Comparison of ENCODE assay signal across 8 cellular contexts in the genomic region with DNA sequence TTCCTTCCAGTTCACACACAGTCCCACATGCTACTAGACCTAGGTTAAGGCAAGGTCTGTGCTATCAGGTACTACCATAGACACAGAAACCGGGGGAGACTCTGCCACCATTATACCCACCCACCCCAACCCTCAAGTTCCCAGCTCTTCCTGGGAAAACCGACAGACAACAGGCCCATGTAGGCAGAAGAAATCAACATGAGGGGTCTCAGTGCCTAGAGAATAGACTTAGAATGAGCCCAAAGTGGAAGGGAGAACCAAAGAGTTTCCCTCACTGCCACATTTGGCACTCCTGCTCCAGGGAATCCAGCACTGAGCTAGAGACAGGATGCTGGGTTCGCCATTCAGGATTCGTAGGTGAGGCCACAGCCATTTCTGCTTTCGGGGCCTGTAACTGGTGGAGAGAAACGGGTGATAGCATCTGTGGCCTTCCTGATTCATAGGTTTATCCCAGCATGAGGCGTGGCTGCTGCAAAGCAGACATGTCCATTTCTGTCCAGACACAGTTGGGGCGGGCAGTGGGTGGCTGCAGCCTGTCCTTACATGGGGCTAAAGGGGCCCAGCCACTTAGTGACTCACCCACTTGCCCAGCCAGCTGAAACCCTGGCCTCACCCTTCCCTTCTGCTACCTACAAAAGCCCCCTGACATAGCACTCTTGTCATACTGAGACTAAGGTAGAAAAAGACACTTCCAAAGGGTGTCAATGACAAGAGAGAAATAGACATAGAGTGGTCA.
DNase-seq lines count a peak whose midpoint lies in the region; ATAC-seq lines count a peak whose summit lies in the region.

No MANE protein-coding gene starts in this region.

- no peaks in the 10 kb centered on the region for H3K9me3 Mint-ChIP-seq in activated T-cell treated with anti-CD3 and anti-CD28 coated beads, Interleukin-2, amount 50 U/mL, for 72 hours

- DNase-seq in activated T-cell treated with anti-CD3 and anti-CD28 coated beads, Interleukin-2, amount 50 U/mL, for 72 hours = peak; percentile 52 to 53
- peak; percentile 78 to 81 for DNase-seq in lung microvascular endothelial cell (ENCODE audit: low read depth in 2 of 2)
- DNase-seq in NCI-H524 treated with DMSO at 0.1 percent for 48 hours (lab: John Stamatoyannopoulos, UW) = no peak
- DNase-seq in hypothalamus (lab: John Stamatoyannopoulos, UW) = no peak

- H3K4me1 Mint-ChIP-seq in activated T-cell treated with anti-CD3 and anti-CD28 coated beads, Interleukin-2, amount 50 U/mL, for 72 hours (ENCODE audit: low read depth) = peaks cover 96% of the 10 kb centered on the region

- no peak overlapping the region for H3K27ac Mint-ChIP-seq in activated T-cell treated with anti-CD3 and anti-CD28 coated beads, Interleukin-2, amount 50 U/mL, for 72 hours

- peaks cover 2% of the 10 kb centered on the region in 2 donors for H3K36me3 Mint-ChIP-seq in activated T-cell treated with anti-CD3 and anti-CD28 coated beads, Interleukin-2, amount 50 U/mL, for 72 hours (ENCODE audit: insufficient read depth in 2 of 2)

- H3K27me3 Mint-ChIP-seq in activated T-cell treated with anti-CD3 and anti-CD28 coated beads, Interleukin-2, amount 50 U/mL, for 72 hours (ENCODE audit: low read depth) = no peaks in the 10 kb centered on the region

- ATAC-seq in GM18511 (IDR thresholded peaks at IDR 0.05; ENCODE audit: unreplicated experiment) (peak; percentile 27), HG02938 (IDR thresholded peaks at IDR 0.05; ENCODE audit: unreplicated experiment) (peak; percentile 24), GM18519 (IDR thresholded peaks at IDR 0.05; ENCODE audit: low FRiP score, unreplicated experiment) (no peak), HG03469 (IDR thresholded peaks at IDR 0.05; ENCODE audit: unreplicated experiment) (no peak)
- peak in 1 of 2 donors; percentile 7 for ATAC-seq in activated T-cell treated with anti-CD3 and anti-CD28 coated beads, Interleukin-2, amount 50 U/mL, for 72 hours (replicated peaks in 1 of 2)

- peak overlapping the region; percentile 51 to 52 for H3K4me3 Mint-ChIP-seq in activated T-cell treated with anti-CD3 and anti-CD28 coated beads, Interleukin-2, amount 50 U/mL, for 72 hours

Comparison
In these comparisons a context has a peak if more than half of its experiments do, and no peak if none do; other contexts are left out.
1. ATAC-seq: peak in GM18511 (single experiment) and HG02938 (single experiment); none in GM18519 (single experiment) and HG03469 (single experiment).
2. DNase-seq: peak in activated T-cell treated with anti-CD3 and anti-CD28 coated beads, Interleukin-2, amount 50 U/mL, for 72 hours (2 of 2) and lung microvascular endothelial cell (2 of 2); none in NCI-H524 treated with DMSO at 0.1 percent for 48 hours (single experiment) and hypothalamus (0 of 51).